ENCODE assay signal across 17 cellular contexts in genomic region chrX:10483191-10483808, GRCh38.
A peak's percentile ranks its signal among the peaks of the same experiment; 100 is the strongest.
DNase-seq lines count a peak whose midpoint lies in the region; ATAC-seq, FAIRE-seq and TF ChIP-seq lines count a peak whose summit lies in the region.
"Had no signal": no experiment of that assay in that cellular context is flagged by ENCODE, and none has a peak within 500 bp of the region (broad histone marks: within the 10 kb centered on the region; RNA-seq: fewer than 3 reads in every experiment).

No MANE protein-coding gene starts in this region.

- no peaks in the 10 kb centered on the region for H3K27me3 ChIP-seq in astrocyte (ENCODE audit: insufficient read depth, low read length)
- no peaks in the 10 kb centered on the region for H3K27me3 ChIP-seq in gastroesophageal sphincter
- H3K27me3 ChIP-seq in muscle layer of duodenum (ENCODE audit: low read depth, low read length): no peaks in the 10 kb centered on the region
- no peaks in the 10 kb centered on the region for H3K27me3 ChIP-seq in tibial nerve
- H3K27me3 ChIP-seq in hepatocyte: no peaks in the 10 kb centered on the region
- H3K27me3 ChIP-seq: foreskin keratinocyte had no signal

- intact Hi-C loops in Calu3 (cut with micrococcal nuclease; ENCODE audit: unreplicated experiment): no loop called here

- H3K27me3 Mint-ChIP-seq in astrocyte (ENCODE audit: low read depth, unreplicated experiment) (no peaks in the 10 kb centered on the region), Calu3 (ENCODE audit: unreplicated experiment) (no peaks in the 10 kb centered on the region)

- H3K4me1 Mint-ChIP-seq in astrocyte (ENCODE audit: low read depth, unreplicated experiment) (peaks cover 16% of the 10 kb centered on the region), Calu3 (ENCODE audit: low read depth, unreplicated experiment) (no peaks in the 10 kb centered on the region)
- H3K4me1 Mint-ChIP-seq: stimulated activated effector memory CD8-positive, alpha-beta T cell treated with anti-CD3 and anti-CD28 coated beads, Interleukin-12 subunit alpha, Interleukin-12 subunit beta, amount 100 ng/mL, for 72 hours had no signal

- H2AFZ ChIP-seq in astrocyte (ENCODE audit: low read depth, low read length) (no peak overlapping the region), hepatocyte (no peak overlapping the region)

- no peak overlapping the region for H3K4me2 ChIP-seq in astrocyte (ENCODE audit: low read length)
- H3K4me2 ChIP-seq in hepatocyte: no peak overlapping the region

- no peak for TF ChIP-seq POLR2A in gastroesophageal sphincter (IDR thresholded peaks at IDR 0.05)
- no peak for TF ChIP-seq POLR2A in tibial nerve (IDR thresholded peaks at IDR 0.05)

- ATAC-seq in gastroesophageal sphincter: peak; percentile 42
- ATAC-seq: foreskin keratinocyte; stimulated activated effector memory CD8-positive, alpha-beta T cell treated with anti-CD3 and anti-CD28 coated beads, Interleukin-12 subunit alpha, Interleukin-12 subunit beta, amount 100 ng/mL, for 72 hours had no signal

- no peak for TF ChIP-seq CTCF in astrocyte (IDR thresholded peaks at IDR 0.05; ENCODE audit: insufficient read depth, low read depth, low read length)
- TF ChIP-seq CTCF in gastroesophageal sphincter (IDR thresholded peaks at IDR 0.05): no peak
- TF ChIP-seq CTCF in tibial nerve (IDR thresholded peaks at IDR 0.05): no peak
- no peak for TF ChIP-seq CTCF in hepatocyte (IDR thresholded peaks at IDR 0.05; ENCODE audit: poor library complexity)
- no peak for TF ChIP-seq CTCF in Calu3 (IDR thresholded peaks at IDR 0.05; ENCODE audit: unreplicated experiment)

- peak; percentile 98 for FAIRE-seq in astrocyte (lab: Jason Lieb, UNC)
- FAIRE-seq: TTC549 had no signal

- H3K4me1 ChIP-seq in astrocyte (ENCODE audit: insufficient read depth, low read length) (peaks cover 15% of the 10 kb centered on the region), gastroesophageal sphincter (no peaks in the 10 kb centered on the region), muscle layer of duodenum (ENCODE audit: control insufficient read depth in 1 of 2, insufficient read depth in 2 of 2, low read length in 2 of 2) (peaks cover 0 to 9% of the 10 kb centered on the region in 2 donors), tibial nerve (peaks cover 0 to 19% (median 0%) of the 10 kb centered on the region in 4 donors), hepatocyte (ENCODE audit: insufficient read depth) (no peaks in the 10 kb centered on the region)

- no TSS peak for BruUV-seq in Calu3 (replicated peaks; lab: Mats Ljungman, UMichigan)

- H3K4me3 ChIP-seq in astrocyte (ENCODE audit: insufficient read depth, low read depth, low read length): no peak overlapping the region
- H3K4me3 ChIP-seq in gastroesophageal sphincter: no peak overlapping the region
- H3K4me3 ChIP-seq in muscle layer of duodenum (ENCODE audit: low read depth in 1 of 2, low read length in 2 of 2): no peak overlapping the region
- no peak overlapping the region for H3K4me3 ChIP-seq in tibial nerve
- H3K4me3 ChIP-seq in hepatocyte: no peak overlapping the region

- H3K9me3 Mint-ChIP-seq in astrocyte (ENCODE audit: unreplicated experiment) (no peaks in the 10 kb centered on the region), Calu3 (ENCODE audit: low read depth, unreplicated experiment) (no peaks in the 10 kb centered on the region)

- H3K36me3 ChIP-seq in astrocyte (ENCODE audit: insufficient read depth, low read length) (peaks cover 5% of the 10 kb centered on the region), gastroesophageal sphincter (no peaks in the 10 kb centered on the region), muscle layer of duodenum (ENCODE audit: control insufficient read depth in 1 of 2, insufficient read depth in 2 of 2, low read length in 2 of 2) (peaks cover 3 to 7% of the 10 kb centered on the region in 2 donors), tibial nerve (no peaks in the 10 kb centered on the region), hepatocyte (replicated peaks; ENCODE audit: insufficient read depth, low read depth) (no peaks in the 10 kb centered on the region)

- H3K4me3 Mint-ChIP-seq in astrocyte (ENCODE audit: unreplicated experiment): no peak overlapping the region
- H3K4me3 Mint-ChIP-seq in Calu3 (ENCODE audit: low read depth, unreplicated experiment): no peak overlapping the region
- H3K4me3 Mint-ChIP-seq: stimulated activated effector memory CD8-positive, alpha-beta T cell treated with anti-CD3 and anti-CD28 coated beads, Interleukin-12 subunit alpha, Interleukin-12 subunit beta, amount 100 ng/mL, for 72 hours had no signal

- H3K27ac ChIP-seq in astrocyte (ENCODE audit: low read depth, low read length): peak overlapping the region; percentile 19
- H3K27ac ChIP-seq in gastroesophageal sphincter: peak overlapping the region in 3 of 4 donors; percentile 30 to 52 (median 43)
- peak overlapping the region; percentile 58 for H3K27ac ChIP-seq in muscle layer of duodenum (ENCODE audit: low read length)
- H3K27ac ChIP-seq in tibial nerve: peak overlapping the region in 3 of 4 donors; percentile 23 to 76 (median 71)
- H3K27ac ChIP-seq in hepatocyte: no peak overlapping the region
- H3K27ac ChIP-seq: C4-2B, foreskin keratinocyte had no signal

- no peaks in the 10 kb centered on the region for H3K9me2 ChIP-seq in hepatocyte (replicated peaks; ENCODE audit: insufficient read depth)

- H4K20me1 ChIP-seq in astrocyte (ENCODE audit: insufficient read depth, low read length) (no peaks in the 10 kb centered on the region), hepatocyte (ENCODE audit: insufficient read depth, poor library complexity, severe bottlenecking) (no peaks in the 10 kb centered on the region)

- TF ChIP-seq EP300 in gastroesophageal sphincter (IDR thresholded peaks at IDR 0.05): no peak
- peak; percentile 24 to 68 for TF ChIP-seq EP300 in tibial nerve (IDR thresholded peaks at IDR 0.05)

- CTCF ChIA-PET in Calu3 (lab: Charles Lee): no interaction called here

- DNase-seq in astrocyte (ENCODE audit: low read depth) (no peak), tibial nerve (ENCODE audit: low spot score in 2 of 2) (peak in 1 of 2 donors; percentile 10), hepatocyte (ENCODE audit: low spot score) (no peak), Kasumi-1 (lab: John Stamatoyannopoulos, UW) (no peak), Calu3 (no peak), NCI-H524 treated with DMSO at 0.1 percent for 48 hours (lab: John Stamatoyannopoulos, UW) (no peak)
- DNase-seq: activated naive CD4-positive, alpha-beta T cell; Karpas-422; NCI-H2029 treated with DMSO at 0.1 percent for 48 hours; occipital lobe; stimulated activated CD4-positive, alpha-beta T cell treated with anti-CD3 and anti-CD28 coated beads, Interleukin-2, amount 100 ng/mL, for 48 hours had no signal

- H3K9ac ChIP-seq in astrocyte (ENCODE audit: low read length): no peak overlapping the region

- 46 to 48% methylated on average over 2 to 8 of the region's 9 CpGs for whole genome bisulfite sequencing in gastroesophageal sphincter (ENCODE audit: low coverage in 1 of 2), 2 donors
- 55 to 56% methylated on average over 9 of the region's 9 CpGs for WGBS in tibial nerve, 2 donors
- WGBS in hepatocyte (ENCODE audit: low lambda C conversion rate, missing lambda C conversion rate): 61% methylated on average over 9 of the region's 9 CpGs

- H3K79me2 ChIP-seq in astrocyte (ENCODE audit: insufficient read depth, low read length) (no peaks in the 10 kb centered on the region), hepatocyte (no peaks in the 10 kb centered on the region)

- no peak overlapping the region for H3K27ac Mint-ChIP-seq in astrocyte (ENCODE audit: unreplicated experiment)
- H3K27ac Mint-ChIP-seq in Calu3 (ENCODE audit: unreplicated experiment): no peak overlapping the region
- H3K27ac Mint-ChIP-seq: stimulated activated effector memory CD8-positive, alpha-beta T cell treated with anti-CD3 and anti-CD28 coated beads, Interleukin-12 subunit alpha, Interleukin-12 subunit beta, amount 100 ng/mL, for 72 hours had no signal

- H3K36me3 Mint-ChIP-seq in astrocyte (ENCODE audit: low read depth, unreplicated experiment) (no peaks in the 10 kb centered on the region), Calu3 (ENCODE audit: insufficient read depth, unreplicated experiment) (peaks cover 17% of the 10 kb centered on the region)
- H3K36me3 Mint-ChIP-seq: stimulated activated effector memory CD8-positive, alpha-beta T cell treated with anti-CD3 and anti-CD28 coated beads, Interleukin-12 subunit alpha, Interleukin-12 subunit beta, amount 100 ng/mL, for 72 hours had no signal

- no peaks in the 10 kb centered on the region for H3K9me3 ChIP-seq in astrocyte (ENCODE audit: insufficient read depth, low read depth, low read length)
- H3K9me3 ChIP-seq in gastroesophageal sphincter: no peaks in the 10 kb centered on the region
- no peaks in the 10 kb centered on the region for H3K9me3 ChIP-seq in muscle layer of duodenum (ENCODE audit: control insufficient read depth in 1 of 2, low read length in 2 of 2)
- H3K9me3 ChIP-seq in tibial nerve: no peaks in the 10 kb centered on the region
- no peaks in the 10 kb centered on the region for H3K9me3 ChIP-seq in hepatocyte (ENCODE audit: low read depth)
